In the genomic region with DNA sequence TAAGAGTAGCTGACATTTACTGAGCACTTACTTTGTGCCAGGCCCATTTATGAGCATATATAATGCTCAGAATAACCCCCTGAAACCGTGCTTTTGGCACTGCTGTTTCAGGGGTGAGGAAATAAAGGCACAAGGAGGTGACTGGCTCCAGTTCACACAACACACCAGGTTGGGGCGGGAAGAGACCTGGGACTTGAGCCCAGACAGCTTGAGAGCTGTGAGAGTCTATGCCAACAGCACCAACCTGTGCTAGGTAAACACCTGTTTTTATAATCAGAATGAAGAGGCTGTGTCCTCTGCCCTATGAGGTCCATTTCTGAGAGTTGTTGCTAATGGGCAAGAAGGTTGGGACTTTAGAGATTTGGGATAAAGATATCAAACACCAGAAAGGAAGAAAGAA, we compare ENCODE assay signal across 17 cellular contexts. TPM values are rescaled to one million over a fixed set of nuclear protein-coding genes. Genes with fewer than 3 reads are reported as not detected.
DNase-seq lines count a peak whose midpoint lies in the region; ATAC-seq and TF ChIP-seq lines count a peak whose summit lies in the region.
"Had no signal": no experiment of that assay in that cellular context is flagged by ENCODE, and none has a peak within 500 bp of the region (broad histone marks: within the 10 kb centered on the region; RNA-seq: fewer than 3 reads in every experiment).

No MANE protein-coding gene starts in this region.

- H3K27me3 ChIP-seq in lower lobe of right lung (ENCODE audit: low read depth) (no peaks in the 10 kb centered on the region), upper lobe of right lung (no peaks in the 10 kb centered on the region)
- H3K27me3 ChIP-seq: BLaER1 treated with 17β-estradiol and CSF1 and Interleukin-3, amounts not matched to agents 10 nM and 100 nM had no signal

- H3K27ac ChIP-seq in lower lobe of right lung (no peak overlapping the region), upper lobe of right lung (no peak overlapping the region)
- H3K27ac ChIP-seq: BLaER1 treated with 17β-estradiol and CSF1 and Interleukin-3, amounts not matched to agents 10 nM and 100 nM; HL-60 had no signal

- peak overlapping the region; percentile 74 for H3K27ac Mint-ChIP-seq in T-helper 17 cell
- H3K27ac Mint-ChIP-seq: B cell; CD8-positive, alpha-beta T cell had no signal

- intact Hi-C loops in lower lobe of right lung (cut with DNase I) = no loop called here
- intact Hi-C loops in upper lobe of right lung (cut with DNase I) = no loop called here

- DNase-seq in NCI-H2029 (lab: John Stamatoyannopoulos, UW) (peak; percentile 14), T-helper 17 cell (no peak), lower lobe of right lung (no peak), upper lobe of right lung (peak; percentile 51), G401 (ENCODE audit: low spot score) (no peak), NCI-H82 (lab: John Stamatoyannopoulos, UW) (no peak)
- DNase-seq: Calu3; CD8-positive, alpha-beta T cell; DMS79 treated with DMSO at 0.1 percent for 48 hours; H9; IMR-90 had no signal

- H3K4me1 Mint-ChIP-seq in T-helper 17 cell = peaks cover 7% of the 10 kb centered on the region

- peaks cover 41% of the 10 kb centered on the region for H3K27me3 Mint-ChIP-seq in T-helper 17 cell

- H3K36me3 Mint-ChIP-seq in T-helper 17 cell (ENCODE audit: low read depth) = no peaks in the 10 kb centered on the region
- H3K36me3 Mint-ChIP-seq: CD8-positive, alpha-beta T cell had no signal

- H3K4me3 Mint-ChIP-seq in T-helper 17 cell = no peak overlapping the region
- H3K4me3 Mint-ChIP-seq: B cell; CD8-positive, alpha-beta T cell; H9 had no signal

- in situ Hi-C loops in G401 (cut with HindIII; ENCODE audit: low sequenced_read_pairs) = no loop called here

- ATAC-seq in T-helper 17 cell (no peak), lower lobe of right lung (peak; percentile 31 to 37), upper lobe of right lung (peak; percentile 48)
- ATAC-seq: CD8-positive, alpha-beta T cell; GM12878 had no signal

- H3K36me3 ChIP-seq in lower lobe of right lung (no peaks in the 10 kb centered on the region), upper lobe of right lung (no peaks in the 10 kb centered on the region)
- H3K36me3 ChIP-seq: BLaER1 treated with 17β-estradiol and CSF1 and Interleukin-3, amounts not matched to agents 10 nM and 100 nM had no signal

- H3K9me3 ChIP-seq in T-helper 17 cell (ENCODE audit: control insufficient read depth, low read length, poor library complexity, severe bottlenecking) = no peaks in the 10 kb centered on the region
- no peaks in the 10 kb centered on the region for H3K9me3 ChIP-seq in lower lobe of right lung
- no peaks in the 10 kb centered on the region for H3K9me3 ChIP-seq in upper lobe of right lung

- no peaks in the 10 kb centered on the region for H3K4me1 ChIP-seq in lower lobe of right lung
- H3K4me1 ChIP-seq in upper lobe of right lung = no peaks in the 10 kb centered on the region

- no peak overlapping the region for H3K4me3 ChIP-seq in lower lobe of right lung
- no peak overlapping the region for H3K4me3 ChIP-seq in upper lobe of right lung
- H3K4me3 ChIP-seq: BLaER1 treated with 17β-estradiol and CSF1 and Interleukin-3, amounts not matched to agents 10 nM and 100 nM; GM12878 had no signal

- TF ChIP-seq CTCF in lower lobe of right lung (IDR thresholded peaks at IDR 0.05) (no peak), upper lobe of right lung (IDR thresholded peaks at IDR 0.05) (no peak)

RNA-seq across cellular contexts. Expression of a gene that starts 8.8 kb away (rescaled TPM):
- total RNA-seq in T-helper 17 cell (not detected), lower lobe of right lung (31.8 TPM), upper lobe of right lung (87.7 TPM)
- 1.1 TPM in 1 of 2 replicates, not detected in the other for total RNA-seq in G401 (2014; rRNA removed; shearing (Covaris generic))
- total RNA-seq: A172; B cell; CD8-positive, alpha-beta T cell; H9; HT1080; IMR-90 had no signal

RNA-seq across cellular contexts. Expression of a gene that starts 30.8 kb away (rescaled TPM):
- total RNA-seq in T-helper 17 cell = 10 to 100 TPM; 51.1 to 58.6 TPM
- total RNA-seq in lower lobe of right lung = 59.6 TPM
- 57.5 TPM for total RNA-seq in upper lobe of right lung
- total RNA-seq in G401 (2014; rRNA removed; shearing (Covaris generic)) = 13.8 and 19.4 TPM in 2 replicates

RNA-seq across cellular contexts. Expression of a gene that starts 55.2 kb away (rescaled TPM):
- total RNA-seq in T-helper 17 cell (under 1 TPM in 1 of 2 donors, not detected in 1; 0.25 TPM), lower lobe of right lung (not detected), upper lobe of right lung (not detected)
- not detected in 2 replicates for total RNA-seq in G401 (2014; rRNA removed; shearing (Covaris generic))
- total RNA-seq: A172; B cell; Calu3; CD8-positive, alpha-beta T cell; IMR-90 had no signal

Comparison
In these comparisons a context has a peak if more than half of its experiments do, and no peak if none do; other contexts are left out.
1. DNase-seq: peak in NCI-H2029 (single experiment) and upper lobe of right lung (single experiment); none in T-helper 17 cell (0 of 3), lower lobe of right lung (single experiment), G401 (single experiment) and NCI-H82 (single experiment).
2. RNA of a gene that starts 8.8 kb away (total RNA-seq): 87.7 TPM in upper lobe of right lung (single experiment) and 31.8 TPM in lower lobe of right lung (single experiment); not detected in T-helper 17 cell and 1.1 TPM in G401; every median in the first group is over 10 times any median in the second.